24 cellular contexts compared by ENCODE assay signal in the genomic region with DNA sequence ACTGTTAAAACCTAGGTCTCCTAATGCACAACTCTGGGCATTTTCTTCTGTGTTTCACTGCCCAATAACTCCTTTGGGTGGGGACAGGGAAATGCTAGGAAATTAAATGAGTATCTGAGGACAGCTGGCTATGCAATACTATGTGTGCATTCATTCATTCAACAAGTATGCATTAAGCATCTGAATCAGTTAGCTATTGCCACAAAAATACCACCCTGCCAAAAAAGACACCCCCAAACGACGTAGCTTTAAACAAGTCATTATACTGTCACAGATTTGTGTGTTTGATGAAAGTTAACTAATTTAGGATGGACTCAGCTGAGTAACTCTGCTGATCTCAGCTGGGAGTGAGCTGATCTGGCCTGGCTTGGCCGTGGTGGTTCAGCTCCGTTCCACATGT. TPM values are rescaled to one million over a fixed set of nuclear protein-coding genes. Genes with fewer than 3 reads are reported as not detected.
"Had no signal": no experiment of that assay in that cellular context is flagged by ENCODE, and none has a peak within 500 bp of the region (broad histone marks: within the 10 kb centered on the region; RNA-seq: fewer than 3 reads in every experiment).

No MANE protein-coding gene starts in this region.

- H3K27ac Mint-ChIP-seq: IgD-negative memory B cell had no signal

- FAIRE-seq: K562 had no signal

- H3K4me3 Mint-ChIP-seq: IgD-negative memory B cell had no signal

- H3K4me1 Mint-ChIP-seq: IgD-negative memory B cell had no signal

- H3K27ac ChIP-seq: KMS-11, RWPE1 had no signal

- H3K9me3 ChIP-seq: SK-N-SH had no signal

- DNase-seq: Kasumi-1, MM.1S, NCI-H1092 treated with DMSO at 0.1 percent for 48 hours, NCI-H1436, NCI-H187, NCI-H2029, NCI-H2081 treated with DMSO at 0.1 percent for 48 hours, NCI-H2171, NCI-H226, NCI-H446, NCI-H510A, NCI-H524 treated with DMSO at 0.1 percent for 48 hours, NCI-H69, NCI-H774, PC-3, SHP77, SK-N-SH, SW 1271 had no signal

- H3K4me2 ChIP-seq: KMS-11, SK-N-SH had no signal

- ATAC-seq: K562, Panc1, PC-3 had no signal

- H3K4me3 ChIP-seq: K562 had no signal

- H3K36me3 Mint-ChIP-seq: IgD-negative memory B cell had no signal

- H3K9ac ChIP-seq: KMS-11, SK-N-SH had no signal

- H3K9me2 ChIP-seq: SK-N-SH had no signal

RNA-seq across cellular contexts. Expression of a gene that starts 29.8 kb away (rescaled TPM):
- total RNA-seq: K562, M059J, PC-3 had no signal
- polyA plus RNA-seq: IgD-negative memory B cell, K562, SK-N-SH had no signal
